9 cellular contexts compared by ENCODE assay signal in the genomic region with DNA sequence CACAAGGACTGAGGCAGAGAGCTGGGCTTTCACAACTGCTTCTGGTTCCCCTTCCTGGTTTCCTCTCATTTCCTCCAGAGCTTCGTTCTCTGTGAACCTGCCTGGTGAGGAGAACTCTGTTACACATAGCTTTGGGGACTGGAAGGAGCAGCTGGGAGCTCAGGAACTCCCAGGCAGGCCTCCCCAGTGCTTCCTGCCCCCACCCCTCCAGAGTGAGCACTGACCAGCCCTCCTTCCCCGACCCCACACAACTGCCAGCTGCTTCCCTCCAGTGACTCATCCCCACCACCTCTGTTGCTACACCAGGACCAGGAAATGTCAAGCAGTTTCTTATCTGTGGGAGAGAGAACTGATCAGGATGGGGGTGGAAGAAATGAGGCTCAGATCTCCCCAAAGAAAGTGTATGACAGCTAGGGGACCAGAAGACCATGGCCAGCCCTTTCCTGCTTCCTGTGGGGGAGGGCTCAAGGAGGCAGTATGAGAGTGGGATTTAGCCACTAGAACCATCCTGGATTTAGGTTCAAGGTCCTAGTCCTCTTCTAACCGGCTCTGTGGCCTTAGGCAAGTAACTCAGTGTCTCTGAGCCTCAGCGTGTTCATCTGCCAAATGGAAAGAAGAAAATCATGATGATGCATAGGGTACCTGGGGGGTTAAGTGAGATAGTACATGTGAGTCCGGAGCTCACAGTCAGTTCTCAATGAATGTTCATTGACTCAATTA. TPM values are rescaled to one million over a fixed set of nuclear protein-coding genes. Genes with fewer than 3 reads are reported as not detected.
DNase-seq lines count a peak whose midpoint lies in the region; ATAC-seq and TF ChIP-seq lines count a peak whose summit lies in the region.
"Had no signal": no experiment of that assay in that cellular context is flagged by ENCODE, and none has a peak within 500 bp of the region (broad histone marks: within the 10 kb centered on the region; RNA-seq: fewer than 3 reads in every experiment).

No MANE protein-coding gene starts in this region.

- H3K4me3 Mint-ChIP-seq in activated CD8-positive, alpha-beta T cell treated with anti-CD3 and anti-CD28 coated beads for 36 hours: no peak overlapping the region
- H3K4me3 Mint-ChIP-seq in type B pancreatic cell: peak overlapping the region; percentile 4
- H3K4me3 Mint-ChIP-seq: activated naive CD4-positive, alpha-beta T cell treated with anti-CD3 and anti-CD28 coated beads, Interleukin-2, amount 50 U/mL, for 24 hours had no signal

- POLR2A ChIA-PET in activated CD8-positive, alpha-beta T cell treated with anti-CD3 and anti-CD28 coated beads for 36 hours (lab: Charles Lee): interaction anchor here (1.5 kb wide), 1 partner anchor 148 kb away, joined by 4 read pairs; no protein-coding TSS in a partner anchor

- DNase-seq in AG08395 (ENCODE audit: low spot score): peak; percentile 82
- peak; percentile 86 for DNase-seq in HPDE6-E6E7 (ENCODE audit: extremely low spot score)
- peak; percentile 53 for DNase-seq in activated CD8-positive, alpha-beta T cell treated with anti-CD3 and anti-CD28 coated beads for 36 hours
- DNase-seq in iPS-NIHi7 (ENCODE audit: extremely low spot score): peak; percentile 60
- DNase-seq in type B pancreatic cell (ENCODE audit: extremely low spot score, unreplicated experiment): no peak
- no peak for DNase-seq in RKO (ENCODE audit: low spot score)
- DNase-seq in SK-N-DZ (ENCODE audit: low spot score): no peak
- DNase-seq in GM20000 (ENCODE audit: low spot score): no peak

- ATAC-seq in activated CD8-positive, alpha-beta T cell treated with anti-CD3 and anti-CD28 coated beads for 36 hours: peak; percentile 45

- intact Hi-C loops in activated CD8-positive, alpha-beta T cell treated with anti-CD3 and anti-CD28 coated beads for 36 hours (cut with micrococcal nuclease): no loop called here

- no peaks in the 10 kb centered on the region for H3K36me3 Mint-ChIP-seq in activated CD8-positive, alpha-beta T cell treated with anti-CD3 and anti-CD28 coated beads for 36 hours (ENCODE audit: low read depth)
- no peaks in the 10 kb centered on the region for H3K36me3 Mint-ChIP-seq in type B pancreatic cell
- H3K36me3 Mint-ChIP-seq: activated naive CD4-positive, alpha-beta T cell treated with anti-CD3 and anti-CD28 coated beads, Interleukin-2, amount 50 U/mL, for 24 hours had no signal

- no peak for TF ChIP-seq CTCF in activated CD8-positive, alpha-beta T cell treated with anti-CD3 and anti-CD28 coated beads for 36 hours (IDR thresholded peaks at IDR 0.05)
- TF ChIP-seq CTCF in type B pancreatic cell (conservative IDR thresholded peaks at IDR 0.05) (no peak), GM20000 (IDR thresholded peaks at IDR 0.05; ENCODE audit: extremely low read depth, missing control alignments) (no peak)

- no peaks in the 10 kb centered on the region for H3K9me3 Mint-ChIP-seq in activated CD8-positive, alpha-beta T cell treated with anti-CD3 and anti-CD28 coated beads for 36 hours
- no peaks in the 10 kb centered on the region for H3K9me3 Mint-ChIP-seq in type B pancreatic cell
- H3K9me3 Mint-ChIP-seq: activated naive CD4-positive, alpha-beta T cell treated with anti-CD3 and anti-CD28 coated beads, Interleukin-2, amount 50 U/mL, for 24 hours had no signal

- no peak overlapping the region for H3K27ac Mint-ChIP-seq in activated CD8-positive, alpha-beta T cell treated with anti-CD3 and anti-CD28 coated beads for 36 hours
- peak overlapping the region; percentile 23 for H3K27ac Mint-ChIP-seq in type B pancreatic cell
- H3K27ac Mint-ChIP-seq: activated naive CD4-positive, alpha-beta T cell treated with anti-CD3 and anti-CD28 coated beads, Interleukin-2, amount 50 U/mL, for 24 hours had no signal

- CTCF ChIA-PET in activated CD8-positive, alpha-beta T cell treated with anti-CD3 and anti-CD28 coated beads for 36 hours (lab: Charles Lee): interaction anchor here (0.7 to 1.0 kb wide), 4 partner anchors 18 to 150 kb away, joined by 3 to 4 read pairs (median 3); no protein-coding TSS in a partner anchor

- H3K4me1 Mint-ChIP-seq in activated CD8-positive, alpha-beta T cell treated with anti-CD3 and anti-CD28 coated beads for 36 hours (ENCODE audit: low read depth): peaks cover 17% of the 10 kb centered on the region
- H3K4me1 Mint-ChIP-seq in type B pancreatic cell (ENCODE audit: unreplicated experiment): peaks cover 42% of the 10 kb centered on the region

- H3K27me3 Mint-ChIP-seq in activated CD8-positive, alpha-beta T cell treated with anti-CD3 and anti-CD28 coated beads for 36 hours: no peaks in the 10 kb centered on the region
- H3K27me3 Mint-ChIP-seq in type B pancreatic cell: peaks cover 33% of the 10 kb centered on the region
- H3K27me3 Mint-ChIP-seq: activated naive CD4-positive, alpha-beta T cell treated with anti-CD3 and anti-CD28 coated beads, Interleukin-2, amount 50 U/mL, for 24 hours had no signal

RNA-seq across cellular contexts. Expression of a gene that starts 4.5 kb away (rescaled TPM):
- total RNA-seq in activated CD8-positive, alpha-beta T cell treated with anti-CD3 and anti-CD28 coated beads for 36 hours: 10 to 100 TPM; 15.2 to 17.5 TPM
- total RNA-seq in type B pancreatic cell (ENCODE audit: low replicate concordance): 38.2 and 72.4 TPM in 2 replicates
- polyA plus RNA-seq in SK-N-DZ (2014; cell fraction: cytosol; rRNA removed): 16.0 and 23.6 TPM in 2 replicates
- 26.8 and 36.3 TPM in 2 replicates for polyA plus RNA-seq in SK-N-DZ (2014; cell fraction: nucleus; rRNA removed)

Comparison
In these comparisons a context has a peak if more than half of its experiments do, and no peak if none do; other contexts are left out.
1. DNase-seq: peak in AG08395 (single experiment), HPDE6-E6E7 (single experiment), activated CD8-positive, alpha-beta T cell treated with anti-CD3 and anti-CD28 coated beads for 36 hours (single experiment) and iPS-NIHi7 (single experiment); none in type B pancreatic cell (single experiment), RKO (single experiment), SK-N-DZ (single experiment) and GM20000 (single experiment).